32 cellular contexts compared by ENCODE assay signal in the genomic region with DNA sequence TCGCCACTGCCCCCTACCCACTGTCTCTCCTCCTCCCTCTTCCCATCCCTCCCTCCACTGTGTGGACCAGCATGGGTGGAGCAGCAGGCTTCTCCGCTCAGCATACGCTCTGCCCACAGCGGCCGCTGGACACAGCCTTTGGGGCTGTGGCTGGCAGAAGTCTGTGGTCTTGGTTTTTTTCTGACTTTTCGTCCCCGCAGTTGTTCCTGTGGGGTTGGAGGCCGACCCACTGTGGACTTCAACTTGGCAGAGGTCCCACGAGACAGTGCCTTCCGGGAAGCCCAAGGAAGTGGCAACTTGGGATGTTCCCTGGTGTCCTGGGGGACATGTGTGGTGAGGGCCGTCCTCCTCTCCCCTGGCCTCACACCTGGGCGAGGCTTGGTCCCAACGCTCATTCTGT.
"Had no signal": no experiment of that assay in that cellular context is flagged by ENCODE, and none has a peak within 500 bp of the region (broad histone marks: within the 10 kb centered on the region; RNA-seq: fewer than 3 reads in every experiment).

No MANE protein-coding gene starts in this region.

- H3K4me1 Mint-ChIP-seq: activated B cell treated with CpG ODN at 0.5 μM for 24 hours; activated CD4-positive, alpha-beta memory T cell treated with anti-CD3 and anti-CD28 coated beads, Interleukin-2, amount 10 ng/mL, durations not matched to agents 7 days and 5 days; activated CD8-positive, alpha-beta memory T cell treated with anti-CD3 and anti-CD28 coated beads, Interleukin-2, amount 10 ng/mL, durations not matched to agents 7 days and 5 days; activated naive CD8-positive, alpha-beta T cell treated with anti-CD3 and anti-CD28 coated beads for 36 hours; activated T-helper 17 cell treated with anti-CD3 and anti-CD28 coated beads, Interleukin-2, amount 50 U/mL, for 72 hours had no signal

- H2AFZ ChIP-seq: PC-9 had no signal

- H3K36me3 Mint-ChIP-seq: activated CD8-positive, alpha-beta memory T cell treated with anti-CD3 and anti-CD28 coated beads, Interleukin-2, amount 10 ng/mL, durations not matched to agents 7 days and 5 days; activated naive CD8-positive, alpha-beta T cell treated with anti-CD3 and anti-CD28 coated beads for 36 hours had no signal

- H3K27ac ChIP-seq: brain microvascular endothelial cell, KMS-11, PC-9, RWPE1, VCaP had no signal

- H3K9me3 Mint-ChIP-seq: activated B cell treated with CpG ODN at 0.5 μM for 24 hours; activated CD4-positive, alpha-beta memory T cell treated with anti-CD3 and anti-CD28 coated beads, Interleukin-2, amount 10 ng/mL, durations not matched to agents 7 days and 5 days; activated naive CD8-positive, alpha-beta T cell treated with anti-CD3 and anti-CD28 coated beads for 36 hours; activated T-cell treated with anti-CD3 and anti-CD28 coated beads, Interleukin-2, amount 50 U/mL, for 72 hours; activated T-helper 17 cell treated with anti-CD3 and anti-CD28 coated beads, Interleukin-2, amount 50 U/mL, for 72 hours had no signal

- DNase-seq: activated CD4-positive, alpha-beta memory T cell treated with anti-CD3 and anti-CD28 coated beads, Interleukin-2, amount 10 ng/mL, durations not matched to agents 7 days and 5 days; activated CD4-positive, alpha-beta T cell treated with anti-CD3 and anti-CD28 coated beads for 1 hour; activated CD4-positive, alpha-beta T cell treated with anti-CD3 and anti-CD28 coated beads for 48 hours; activated CD8-positive, alpha-beta memory T cell treated with anti-CD3 and anti-CD28 coated beads for 24 hours; activated CD8-positive, alpha-beta memory T cell treated with anti-CD3 and anti-CD28 coated beads, Interleukin-2, amount 10 ng/mL, durations not matched to agents 7 days and 5 days; activated CD8-positive, alpha-beta memory T cell treated with anti-CD3 and anti-CD28 coated beads, Interleukin-2, amount 50 U/mL, for 48 hours; activated effector memory CD4-positive, alpha-beta T cell treated with anti-CD3 and anti-CD28 coated beads, Interleukin-2, amount 50 U/mL, for 16 hours; activated naive CD4-positive, alpha-beta T cell; activated naive CD4-positive, alpha-beta T cell treated with anti-CD3 and anti-CD28 coated beads, Interleukin-2, amount 50 U/mL, for 16 hours; activated naive CD8-positive, alpha-beta T cell treated with anti-CD3 and anti-CD28 coated beads for 36 hours; activated T-cell treated with anti-CD3 and anti-CD28 coated beads, Interleukin-2, amount 50 U/mL, for 72 hours; amniotic stem cell; brain microvascular endothelial cell; MM.1S; MV-4-11; NCI-H1092; NCI-H1436 treated with DMSO at 0.1 percent for 48 hours; NCI-H1694 treated with DMSO at 0.1 percent for 48 hours; NCI-H2029; NCI-H345; NCI-H524 treated with DMSO at 0.1 percent for 48 hours; PC-9; Right ventricle myocardium superior; SW 1271; T-helper 1 cell; T-helper 2 cell; T-helper 9 cell had no signal

- H3K27me3 ChIP-seq: brain microvascular endothelial cell had no signal

- H3K36me3 ChIP-seq: brain microvascular endothelial cell had no signal

- H3K9ac ChIP-seq: KMS-11 had no signal

- H3K4me3 ChIP-seq: PC-9 had no signal

- H3K27ac Mint-ChIP-seq: activated B cell treated with CpG ODN at 0.5 μM for 24 hours; activated CD4-positive, alpha-beta memory T cell treated with anti-CD3 and anti-CD28 coated beads, Interleukin-2, amount 10 ng/mL, durations not matched to agents 7 days and 5 days; activated CD8-positive, alpha-beta memory T cell treated with anti-CD3 and anti-CD28 coated beads, Interleukin-2, amount 10 ng/mL, durations not matched to agents 7 days and 5 days; activated naive CD8-positive, alpha-beta T cell treated with anti-CD3 and anti-CD28 coated beads for 36 hours; activated T-cell treated with anti-CD3 and anti-CD28 coated beads, Interleukin-2, amount 50 U/mL, for 72 hours; activated T-helper 17 cell treated with anti-CD3 and anti-CD28 coated beads, Interleukin-2, amount 50 U/mL, for 72 hours had no signal

- ATAC-seq: activated CD8-positive, alpha-beta memory T cell treated with anti-CD3 and anti-CD28 coated beads, Interleukin-2, amount 10 ng/mL, durations not matched to agents 7 days and 5 days; activated T-cell treated with anti-CD3 and anti-CD28 coated beads, Interleukin-2, amount 50 U/mL, for 72 hours; activated T-helper 17 cell treated with anti-CD3 and anti-CD28 coated beads, Interleukin-2, amount 50 U/mL, for 72 hours had no signal

- H3K4me2 ChIP-seq: KMS-11, PC-9 had no signal

- H3K27me3 Mint-ChIP-seq: activated B cell treated with CpG ODN at 0.5 μM for 24 hours; activated CD4-positive, alpha-beta memory T cell treated with anti-CD3 and anti-CD28 coated beads, Interleukin-2, amount 10 ng/mL, durations not matched to agents 7 days and 5 days; activated CD8-positive, alpha-beta memory T cell treated with anti-CD3 and anti-CD28 coated beads, Interleukin-2, amount 10 ng/mL, durations not matched to agents 7 days and 5 days; activated naive CD8-positive, alpha-beta T cell treated with anti-CD3 and anti-CD28 coated beads for 36 hours; activated T-helper 17 cell treated with anti-CD3 and anti-CD28 coated beads, Interleukin-2, amount 50 U/mL, for 72 hours had no signal

- H3K4me3 Mint-ChIP-seq: activated B cell treated with CpG ODN at 0.5 μM for 24 hours; activated CD4-positive, alpha-beta memory T cell treated with anti-CD3 and anti-CD28 coated beads, Interleukin-2, amount 10 ng/mL, durations not matched to agents 7 days and 5 days; activated CD8-positive, alpha-beta memory T cell treated with anti-CD3 and anti-CD28 coated beads, Interleukin-2, amount 10 ng/mL, durations not matched to agents 7 days and 5 days; activated naive CD8-positive, alpha-beta T cell treated with anti-CD3 and anti-CD28 coated beads for 36 hours; activated T-cell treated with anti-CD3 and anti-CD28 coated beads, Interleukin-2, amount 50 U/mL, for 72 hours; activated T-helper 17 cell treated with anti-CD3 and anti-CD28 coated beads, Interleukin-2, amount 50 U/mL, for 72 hours had no signal
